ENCODE assay signal across 1 cellular context in genomic region chr22:24230911-24231656, GRCh38.
TF ChIP-seq lines count a peak whose summit lies in the region.

No MANE protein-coding gene starts in this region.

TF ChIP-seq in K562, 482 proteins besides CTCF, POLR2A, EP300 and RAD21:
- TF ChIP-seq LARP7 (IDR thresholded peaks at IDR 0.05) (no peak), HDAC1 (IDR thresholded peaks at IDR 0.05) (no peak), ZBTB33 (CRISPR knock-in tag; IDR thresholded peaks at IDR 0.05) (no peak), KLF1 (tag; IDR thresholded peaks at IDR 0.05) (no peak), ZNF324 (CRISPR knock-in tag; IDR thresholded peaks at IDR 0.05) (no peak), HMBOX1 (IDR thresholded peaks at IDR 0.05) (no peak), ETV5 (CRISPR knock-in tag; IDR thresholded peaks at IDR 0.05; ENCODE audit: low read depth) (no peak), PPARD (CRISPR knock-in tag; IDR thresholded peaks at IDR 0.05) (no peak), SMC3 (conservative IDR thresholded peaks at IDR 0.05; ENCODE audit: insufficient read depth, low read depth, low read length) (0 out of 2 replicates have a peak, but pooled peaks have one; percentile 3), RBM34 (IDR thresholded peaks at IDR 0.05; ENCODE audit: borderline replicate concordance, insufficient read depth, low read length) (no peak), BRD9 (IDR thresholded peaks at IDR 0.05; ENCODE audit: low read depth, partially characterized antibody) (no peak), NFIC (IDR thresholded peaks at IDR 0.05) (peak; percentile 56), SIN3A (IDR thresholded peaks at IDR 0.05; ENCODE audit: borderline replicate concordance in 2 of 2, control insufficient read depth in 1 of 2, low read depth in 2 of 2, low read length in 2 of 2) (no peak), EGR1 (conservative IDR thresholded peaks at IDR 0.05) (peak; percentile 16; the same call in 1 of the 2 replicates), ILF3 (IDR thresholded peaks at IDR 0.05; ENCODE audit: borderline replicate concordance) (no peak), SETDB1 (IDR thresholded peaks at IDR 0.05; ENCODE audit: low read length) (no peak), NCOA1 (IDR thresholded peaks at IDR 0.05; ENCODE audit: low read depth) (no peak), KLF10 (CRISPR knock-in tag; IDR thresholded peaks at IDR 0.05) (no peak), ZBTB7A (IDR thresholded peaks at IDR 0.05; ENCODE audit: borderline replicate concordance, control insufficient read depth, low read depth, low read length) (0 out of 2 replicates have a peak, but pooled peaks have one; percentile 18), ZZZ3 (IDR thresholded peaks at IDR 0.05) (no peak), MGA (IDR thresholded peaks at IDR 0.05) (no peak), TFE3 (CRISPR knock-in tag; IDR thresholded peaks at IDR 0.05) (no peak), MCM3 (IDR thresholded peaks at IDR 0.05) (no peak)
